ENCODE assay signal across 22 cellular contexts in genomic region chr1:9369964-9370788, GRCh38.
A peak's percentile ranks its signal among the peaks of the same experiment; 100 is the strongest.
DNase-seq lines count a peak whose midpoint lies in the region; ATAC-seq and TF ChIP-seq lines count a peak whose summit lies in the region.
"Had no signal": no experiment of that assay in that cellular context is flagged by ENCODE, and none has a peak within 500 bp of the region (broad histone marks: within the 10 kb centered on the region; RNA-seq: fewer than 3 reads in every experiment).

No MANE protein-coding gene starts in this region.

- H3K9me3 ChIP-seq in BLaER1 (no peaks in the 10 kb centered on the region), ascending aorta (no peaks in the 10 kb centered on the region), gastroesophageal sphincter (no peaks in the 10 kb centered on the region), spleen (no peaks in the 10 kb centered on the region)
- H3K9me3 ChIP-seq: psoas muscle had no signal

- H3K27me3 ChIP-seq in BLaER1: no peaks in the 10 kb centered on the region
- no peaks in the 10 kb centered on the region for H3K27me3 ChIP-seq in ascending aorta
- H3K27me3 ChIP-seq in gastroesophageal sphincter: no peaks in the 10 kb centered on the region
- H3K27me3 ChIP-seq in rectal smooth muscle tissue (ENCODE audit: control insufficient read depth, insufficient read depth, low read length): no peaks in the 10 kb centered on the region
- no peaks in the 10 kb centered on the region for H3K27me3 ChIP-seq in spleen (replicated peaks in 1 of 7)

- TF ChIP-seq EP300 in gastroesophageal sphincter (IDR thresholded peaks at IDR 0.05): no peak

- intact Hi-C loops in ascending aorta (cut with DNase I): loop anchor here (2.0 kb wide), 1 partner anchor 43 kb away; no protein-coding TSS in a partner anchor
- intact Hi-C loops in spleen (cut with DNase I; ENCODE audit: low total_unique reads): no loop called here

- ATAC-seq in gastroesophageal sphincter: no peak
- ATAC-seq in GM18511 (IDR thresholded peaks at IDR 0.05; ENCODE audit: unreplicated experiment): no peak
- ATAC-seq: activated naive CD8-positive, alpha-beta T cell treated with anti-CD3 and anti-CD28 coated beads, Interleukin-2, amount 50 U/mL, for 24 hours; psoas muscle; stimulated activated naive CD8-positive, alpha-beta T cell treated with anti-CD3 and anti-CD28 coated beads, Interleukin-15, amount 100 ng/mL, for 72 hours had no signal

- TF ChIP-seq POLR2A in gastroesophageal sphincter (IDR thresholded peaks at IDR 0.05) (no peak), spleen (IDR thresholded peaks at IDR 0.05) (no peak)

- H3K4me1 ChIP-seq in BLaER1: peaks cover 91% of the 10 kb centered on the region
- H3K4me1 ChIP-seq in ascending aorta: peaks cover 31 to 58% of the 10 kb centered on the region in 2 donors
- peaks cover 6 to 95% (median 39%) of the 10 kb centered on the region in 3 donors for H3K4me1 ChIP-seq in gastroesophageal sphincter
- peaks cover 50% of the 10 kb centered on the region for H3K4me1 ChIP-seq in rectal smooth muscle tissue (ENCODE audit: control insufficient read depth, insufficient read depth, low read length)
- H3K4me1 ChIP-seq in spleen: peaks cover 0 to 19% (median 4%) of the 10 kb centered on the region in 6 donors

- no peak for DNase-seq in ascending aorta (ENCODE audit: low spot score in 2 of 2)
- DNase-seq in central memory CD4-positive, alpha-beta T cell: no peak
- no peak for DNase-seq in spleen
- no peak for DNase-seq in glomerular visceral epithelial cell (ENCODE audit: extremely low spot score)
- DNase-seq: activated B cell treated with CpG ODN at 0.5 μM for 24 hours; activated CD4-positive, alpha-beta memory T cell treated with anti-CD3 and anti-CD28 coated beads for 36 hours; activated effector memory CD4-positive, alpha-beta T cell treated with anti-CD3 and anti-CD28 coated beads, Interleukin-2, amount 50 U/mL, for 16 hours; activated naive CD8-positive, alpha-beta T cell treated with anti-CD3 and anti-CD28 coated beads, Interleukin-2, amount 50 U/mL, for 24 hours; CD4-positive, CD25-positive, alpha-beta regulatory T cell; DMS 273 treated with DMSO at 0.1 percent for 48 hours; foreskin melanocyte; KBM-7; mesendoderm; NCI-H1930; NCI-H345; psoas muscle; stimulated activated CD4-positive, alpha-beta T cell treated with anti-CD3 and anti-CD28 coated beads, Interleukin-4, amount 100 ng/mL, for 24 hours; stimulated activated naive CD8-positive, alpha-beta T cell treated with anti-CD3 and anti-CD28 coated beads, Interleukin-15, amount 100 ng/mL, for 72 hours had no signal

- H3K9ac ChIP-seq in BLaER1 (0 out of 2 replicates have a peak overlapping the region, but pooled peaks have one; percentile 3), rectal smooth muscle tissue (ENCODE audit: low read length) (no peak overlapping the region)

- no peak for TF ChIP-seq CTCF in ascending aorta (IDR thresholded peaks at IDR 0.05)
- TF ChIP-seq CTCF in gastroesophageal sphincter (IDR thresholded peaks at IDR 0.05): no peak
- TF ChIP-seq CTCF in spleen (IDR thresholded peaks at IDR 0.05 in 8 of 11, conservative IDR thresholded peaks at IDR 0.05 in 3 of 11): no peak

- H4K20me1 ChIP-seq in BLaER1: no peaks in the 10 kb centered on the region; the same call in 1 of the 2 replicates

- no peak overlapping the region for H3K27ac ChIP-seq in BLaER1
- H3K27ac ChIP-seq in ascending aorta: peak overlapping the region; percentile 89 to 96
- H3K27ac ChIP-seq in gastroesophageal sphincter: peak overlapping the region; percentile 90 to 97 (median 92)
- peak overlapping the region; percentile 92 for H3K27ac ChIP-seq in rectal smooth muscle tissue (ENCODE audit: low read depth, low read length)
- no peak overlapping the region for H3K27ac ChIP-seq in spleen

- no peaks in the 10 kb centered on the region for H3K36me3 ChIP-seq in BLaER1
- H3K36me3 ChIP-seq in ascending aorta: peaks cover 23 to 30% of the 10 kb centered on the region in 2 donors
- peaks cover 0 to 22% of the 10 kb centered on the region in 2 donors for H3K36me3 ChIP-seq in gastroesophageal sphincter
- peaks cover 10% of the 10 kb centered on the region for H3K36me3 ChIP-seq in rectal smooth muscle tissue (ENCODE audit: control insufficient read depth, insufficient read depth, low read length)
- peaks cover 0 to 14% (median 0%) of the 10 kb centered on the region in 6 donors for H3K36me3 ChIP-seq in spleen

- 78 to 93% methylated on average over 5 to 9 of the region's 16 CpGs for WGBS in gastroesophageal sphincter (ENCODE audit: low coverage in 1 of 2), 2 donors
- WGBS in spleen, 5 donors: 90 to 92% (median 91%) methylated on average over 16 of the region's 16 CpGs

- peak overlapping the region; percentile 66 for H3K4me2 ChIP-seq in BLaER1

- no peak overlapping the region for H3K4me3 ChIP-seq in BLaER1
- no peak overlapping the region for H3K4me3 ChIP-seq in ascending aorta
- no peak overlapping the region for H3K4me3 ChIP-seq in gastroesophageal sphincter
- H3K4me3 ChIP-seq in rectal smooth muscle tissue (ENCODE audit: low read length): no peak overlapping the region
- no peak overlapping the region for H3K4me3 ChIP-seq in spleen
- H3K4me3 ChIP-seq: psoas muscle had no signal

Comparison
In these comparisons a context has a peak if more than half of its experiments do, and no peak if none do; other contexts are left out.
1. H3K27ac ChIP-seq: peak in ascending aorta (2 of 2), gastroesophageal sphincter (4 of 4) and rectal smooth muscle tissue (single experiment); none in BLaER1 (single experiment) and spleen (0 of 8).